ENCODE assay signal across 8 cellular contexts in the genomic region with DNA sequence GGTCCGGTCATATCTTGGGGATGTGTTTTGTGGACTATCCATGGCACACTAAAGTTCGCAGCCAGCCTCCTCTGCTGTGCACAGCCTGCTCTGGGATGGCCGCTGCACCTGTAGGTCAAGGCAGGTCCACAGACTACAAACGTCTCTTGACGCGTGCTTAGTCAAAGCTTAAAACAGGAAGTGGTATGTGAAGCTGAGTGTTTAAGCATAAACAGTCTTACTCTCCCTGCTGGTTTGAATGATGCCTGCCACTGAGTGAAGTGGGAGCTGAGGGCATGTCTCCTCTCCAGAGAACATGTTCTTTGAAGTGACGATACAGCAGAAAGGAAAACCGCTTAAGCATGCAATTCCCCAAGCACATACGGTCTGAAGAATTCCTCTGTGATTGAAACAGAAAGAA.
DNase-seq lines count a peak whose midpoint lies in the region; ATAC-seq and TF ChIP-seq lines count a peak whose summit lies in the region.

No MANE protein-coding gene starts in this region.

- no peaks in the 10 kb centered on the region for H3K36me3 Mint-ChIP-seq in Calu3 (ENCODE audit: insufficient read depth, unreplicated experiment)

- in situ Hi-C loops in Panc1 (cut with HindIII; ENCODE audit: low pct_unique_long_range_greater_than_20kb, low sequenced_read_pairs) = no loop called here

- BruUV-seq in Panc1 (replicated peaks; lab: Mats Ljungman, UMichigan) (no TSS peak), Calu3 (replicated peaks; lab: Mats Ljungman, UMichigan) (no TSS peak)

- H3K4me3 ChIP-seq in AG10803 (ENCODE audit: low read length) = no peak overlapping the region
- H3K4me3 ChIP-seq in Panc1 (ENCODE audit: low read depth in 2 of 2, low read length in 2 of 2) = no peak overlapping the region
- no peak overlapping the region for H3K4me3 ChIP-seq in choroid plexus epithelial cell (ENCODE audit: low read depth, low read length)

- no peaks in the 10 kb centered on the region for H3K27me3 ChIP-seq in Panc1 (ENCODE audit: control insufficient read depth, insufficient read depth, low read length)

- POLR2A ChIA-PET in Panc1 (lab: Charles Lee) = no interaction called here

- CTCF ChIA-PET in Panc1 (lab: Charles Lee) (interaction anchor here (0.5 to 5.0 kb wide), 12 partner anchors 12 to 579 kb away, joined by 3 to 42 read pairs (median 8); no protein-coding TSS in a partner anchor), Calu3 (lab: Charles Lee) (interaction anchor here (0.5 to 4.8 kb wide), 14 partner anchors 9 to 1637 kb away, joined by 3 to 41 read pairs (median 4); partner anchors contain the start of gene COG1)

- H3K27ac Mint-ChIP-seq in Calu3 (ENCODE audit: unreplicated experiment) = no peak overlapping the region

- peak overlapping the region; percentile 83 for H3K27ac ChIP-seq in Panc1 (ENCODE audit: low read length)

- peaks cover 47% of the 10 kb centered on the region for H3K4me1 Mint-ChIP-seq in Calu3 (ENCODE audit: low read depth, unreplicated experiment)

- H3K9me3 Mint-ChIP-seq in Calu3 (ENCODE audit: low read depth, unreplicated experiment) = no peaks in the 10 kb centered on the region

- H3K27me3 Mint-ChIP-seq in Calu3 (ENCODE audit: unreplicated experiment) = no peaks in the 10 kb centered on the region

- H3K9me3 ChIP-seq in Panc1 (ENCODE audit: control insufficient read depth, insufficient read depth, low read depth, low read length) = no peaks in the 10 kb centered on the region

- intact Hi-C loops in Panc1 (cut with micrococcal nuclease; ENCODE audit: unreplicated experiment) = loop anchor here (2.0 to 5.0 kb wide), 2 partner anchors 425 to 462 kb away; no protein-coding TSS in a partner anchor
- intact Hi-C loops in Calu3 (cut with micrococcal nuclease; ENCODE audit: unreplicated experiment) = loop anchor here (1.0 to 5.0 kb wide), 4 partner anchors 430 to 645 kb away; no protein-coding TSS in a partner anchor

- ATAC-seq in GM18873 (IDR thresholded peaks at IDR 0.05; ENCODE audit: low FRiP score, unreplicated experiment) (peak; percentile 96), HG03064 (IDR thresholded peaks at IDR 0.05; ENCODE audit: low read depth, unreplicated experiment) (peak; percentile 88), Panc1 (peak; percentile 38; the same call in 1 of the 2 replicates)

- DNase-seq in AG10803 (ENCODE audit: low read depth) (no peak), Panc1 (ENCODE audit: low read depth, low spot score) (no peak), choroid plexus epithelial cell (ENCODE audit: low read depth) (peak; percentile 48), Calu3 (no peak), SW 1271 (lab: John Stamatoyannopoulos, UW) (no peak), medulla oblongata (ENCODE audit: extremely low spot score) (no peak)

- TF ChIP-seq CTCF in AG10803 (conservative IDR thresholded peaks at IDR 0.05; ENCODE audit: low read length) (0 out of 2 replicates have a peak, but pooled peaks have one; percentile 2), Panc1 (IDR thresholded peaks at IDR 0.05) (no peak), choroid plexus epithelial cell (conservative IDR thresholded peaks at IDR 0.05; ENCODE audit: low read depth, low read length) (peak; percentile 16), Calu3 (IDR thresholded peaks at IDR 0.05; ENCODE audit: unreplicated experiment) (no peak)

- H3K4me3 Mint-ChIP-seq in Calu3 (ENCODE audit: low read depth, unreplicated experiment) = no peak overlapping the region

- H3K36me3 ChIP-seq in Panc1 (ENCODE audit: control insufficient read depth, insufficient read depth, low read length) = no peaks in the 10 kb centered on the region

- peaks cover 31% of the 10 kb centered on the region for H3K4me1 ChIP-seq in Panc1 (ENCODE audit: control insufficient read depth, insufficient read depth, low read length)

Comparison
In these comparisons a context has a peak if more than half of its experiments do, and no peak if none do; other contexts are left out.
1. CTCF ChIP-seq: peak in AG10803 (single experiment) and choroid plexus epithelial cell (single experiment); none in Panc1 (single experiment) and Calu3 (single experiment).
2. ATAC-seq: peak in every context shown above with its lines; median percentile 96 in GM18873; 88 in HG03064; 38 in Panc1.